23 cellular contexts compared by ENCODE assay signal in the genomic region with DNA sequence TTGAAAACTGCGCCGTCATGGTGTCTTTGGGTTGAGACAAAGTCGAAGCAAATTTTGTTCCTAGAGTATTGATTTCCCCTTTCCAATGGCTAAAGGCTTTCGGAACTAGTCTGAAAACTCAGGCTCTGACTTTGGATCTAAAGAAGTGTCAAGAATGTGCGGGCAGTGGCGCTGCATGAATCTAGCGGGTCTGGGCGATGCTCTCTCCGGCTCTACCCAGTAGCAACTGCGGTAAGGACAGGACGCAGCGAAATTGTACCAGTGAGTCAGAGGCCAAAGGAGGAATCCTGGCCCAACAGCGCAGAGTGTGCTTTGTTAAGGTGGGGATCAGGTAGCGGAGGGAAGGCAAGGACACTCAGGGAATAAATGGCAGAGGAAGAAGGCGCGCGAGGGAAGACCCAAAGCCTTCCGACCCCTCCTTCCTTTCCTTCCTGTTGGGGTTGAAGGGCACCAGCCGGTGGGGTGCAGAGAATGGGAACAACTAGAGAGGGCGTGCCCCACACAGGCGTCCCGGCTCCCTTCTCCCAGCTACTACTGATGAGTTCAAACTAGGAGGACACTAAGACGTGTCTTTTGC. TPM values are rescaled to one million over a fixed set of nuclear protein-coding genes. Genes with fewer than 3 reads are reported as not detected.
"Had no signal": no experiment of that assay in that cellular context is flagged by ENCODE, and none has a peak within 500 bp of the region (broad histone marks: within the 10 kb centered on the region; RNA-seq: fewer than 3 reads in every experiment).

No MANE protein-coding gene starts in this region.

- H3K4me3 ChIP-seq: gastroesophageal sphincter, ovary, right lobe of liver, tibial nerve had no signal

- H3K4me1 ChIP-seq: right lobe of liver had no signal

- H3K27ac Mint-ChIP-seq: activated CD4-positive, alpha-beta memory T cell treated with anti-CD3 and anti-CD28 coated beads for 36 hours; activated CD4-positive, alpha-beta T cell treated with anti-CD3 and anti-CD28 coated beads, Interleukin-2, amount 10 ng/mL, durations not matched to agents 24 days and 14 days; activated naive CD8-positive, alpha-beta T cell; activated T-cell treated with anti-CD3 and anti-CD28 coated beads, Interleukin-2, amount 50 U/mL, for 72 hours; naive B cell; nephron progenitor cell; progenitor cell of endocrine pancreas; T-helper 1 cell treated with Interleukin-12 subunit alpha and Interleukin-12 subunit beta and Interleukin-4 antibody, amounts not matched to agents 30 μg/mL and 1 μg/mL, for 36 hours had no signal

- DNase-seq: activated CD4-positive, alpha-beta memory T cell treated with anti-CD3 and anti-CD28 coated beads for 36 hours; activated CD4-positive, alpha-beta T cell treated with anti-CD3 and anti-CD28 coated beads, Interleukin-2, amount 10 ng/mL, durations not matched to agents 24 days and 14 days; activated CD4-positive, CD25-positive, alpha-beta regulatory T cell treated with anti-CD3 and anti-CD28 coated beads, Interleukin-2, amount 50 U/mL, for 72 hours; activated naive CD4-positive, alpha-beta T cell treated with Interleukin-2 at 50 U/mL for 16 hours; activated T-cell treated with anti-CD3 and anti-CD28 coated beads for 4 hours; activated T-cell treated with anti-CD3 and anti-CD28 coated beads, Interleukin-2, amount 50 U/mL, for 72 hours; anterior cingulate cortex; effector memory CD4-positive, alpha-beta T cell; head of caudate nucleus; hypothalamus; left ventricle myocardium superior; naive B cell; nephron progenitor cell; ovary; right lobe of liver; stimulated activated CD4-positive, alpha-beta T cell treated with anti-CD3 and anti-CD28 coated beads, Interleukin-2, amount 100 ng/mL, for 48 hours; stimulated activated naive CD4-positive, alpha-beta T cell treated with Interleukin-2 at 50 U/mL for 16 hours; SW 1271 had no signal

- H3K4me3 Mint-ChIP-seq: activated CD4-positive, alpha-beta memory T cell treated with anti-CD3 and anti-CD28 coated beads for 36 hours; activated CD4-positive, alpha-beta T cell treated with anti-CD3 and anti-CD28 coated beads, Interleukin-2, amount 10 ng/mL, durations not matched to agents 24 days and 14 days; activated naive CD8-positive, alpha-beta T cell; activated T-cell treated with anti-CD3 and anti-CD28 coated beads, Interleukin-2, amount 50 U/mL, for 72 hours; nephron progenitor cell; T-helper 1 cell treated with Interleukin-12 subunit alpha and Interleukin-12 subunit beta and Interleukin-4 antibody, amounts not matched to agents 30 μg/mL and 1 μg/mL, for 36 hours had no signal

- H3K27me3 Mint-ChIP-seq: activated CD4-positive, alpha-beta T cell treated with anti-CD3 and anti-CD28 coated beads, Interleukin-2, amount 10 ng/mL, durations not matched to agents 24 days and 14 days had no signal

- H3K27ac ChIP-seq: gastroesophageal sphincter, ovary, right lobe of liver, tibial nerve had no signal

- H3K9me3 ChIP-seq: gastroesophageal sphincter, ovary, right lobe of liver, tibial nerve had no signal

- H3K36me3 ChIP-seq: gastroesophageal sphincter, ovary, right lobe of liver, tibial nerve had no signal

- H3K27me3 ChIP-seq: ovary, right lobe of liver, tibial nerve had no signal

- ATAC-seq: activated T-cell treated with anti-CD3 and anti-CD28 coated beads, Interleukin-2, amount 50 U/mL, for 72 hours; gastroesophageal sphincter; left ventricle myocardium superior; right lobe of liver had no signal

- H3K36me3 Mint-ChIP-seq: activated CD4-positive, alpha-beta memory T cell treated with anti-CD3 and anti-CD28 coated beads for 36 hours had no signal

- H3K9me3 Mint-ChIP-seq: activated CD4-positive, alpha-beta memory T cell treated with anti-CD3 and anti-CD28 coated beads for 36 hours; activated CD4-positive, alpha-beta T cell treated with anti-CD3 and anti-CD28 coated beads, Interleukin-2, amount 10 ng/mL, durations not matched to agents 24 days and 14 days; activated T-cell treated with anti-CD3 and anti-CD28 coated beads, Interleukin-2, amount 50 U/mL, for 72 hours; naive B cell; nephron progenitor cell; T-helper 1 cell treated with Interleukin-12 subunit alpha and Interleukin-12 subunit beta and Interleukin-4 antibody, amounts not matched to agents 30 μg/mL and 1 μg/mL, for 36 hours had no signal

RNA-seq across cellular contexts. Expression of gene HLA-F, which starts 32.1 kb away (rescaled TPM):
- total RNA-seq: progenitor cell of endocrine pancreas had no signal
